ENCODE assay signal across 1 cellular context in genomic region chr7:104956753-104957450, GRCh38.
TF ChIP-seq lines count a peak whose summit lies in the region.

No MANE protein-coding gene starts in this region.

TF ChIP-seq in GM12878, 131 proteins besides CTCF, POLR2A, EP300 and RAD21 (continued from another document and continues in another):
- TF ChIP-seq, protein P1, sequence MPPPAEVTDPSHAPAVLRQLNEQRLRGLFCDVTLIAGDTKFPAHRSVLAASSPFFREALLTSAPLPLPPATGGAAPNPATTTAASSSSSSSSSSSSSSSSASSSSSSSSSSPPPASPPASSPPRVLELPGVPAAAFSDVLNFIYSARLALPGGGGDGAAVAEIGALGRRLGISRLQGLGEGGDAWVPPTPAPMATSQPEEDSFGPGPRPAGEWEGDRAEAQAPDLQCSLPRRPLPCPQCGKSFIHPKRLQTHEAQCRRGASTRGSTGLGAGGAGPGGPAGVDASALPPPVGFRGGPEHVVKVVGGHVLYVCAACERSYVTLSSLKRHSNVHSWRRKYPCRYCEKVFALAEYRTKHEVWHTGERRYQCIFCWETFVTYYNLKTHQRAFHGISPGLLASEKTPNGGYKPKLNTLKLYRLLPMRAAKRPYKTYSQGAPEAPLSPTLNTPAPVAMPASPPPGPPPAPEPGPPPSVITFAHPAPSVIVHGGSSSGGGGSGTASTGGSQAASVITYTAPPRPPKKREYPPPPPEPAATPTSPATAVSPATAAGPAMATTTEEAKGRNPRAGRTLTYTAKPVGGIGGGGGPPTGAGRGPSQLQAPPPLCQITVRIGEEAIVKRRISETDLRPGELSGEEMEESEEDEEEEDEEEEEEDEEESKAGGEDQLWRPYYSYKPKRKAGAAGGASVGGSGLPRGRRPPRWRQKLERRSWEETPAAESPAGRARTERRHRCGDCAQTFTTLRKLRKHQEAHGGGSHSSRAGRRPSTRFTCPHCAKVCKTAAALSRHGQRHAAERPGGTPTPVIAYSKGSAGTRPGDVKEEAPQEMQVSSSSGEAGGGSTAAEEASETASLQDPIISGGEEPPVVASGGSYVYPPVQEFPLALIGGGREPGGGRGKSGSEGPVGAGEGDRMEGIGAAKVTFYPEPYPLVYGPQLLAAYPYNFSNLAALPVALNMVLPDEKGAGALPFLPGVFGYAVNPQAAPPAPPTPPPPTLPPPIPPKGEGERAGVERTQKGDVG (CRISPR knock-in tag; IDR thresholded peaks at IDR 0.05): no peak
- TF ChIP-seq NFIC (IDR thresholded peaks at IDR 0.05; ENCODE audit: low read depth, low read length): peak; percentile 78; the same call in 1 of the 2 replicates
- TF ChIP-seq RBBP5 (conservative IDR thresholded peaks at IDR 0.05): no peak
- peak; percentile 19; the same call in 1 of the 2 replicates for TF ChIP-seq BACH1 (IDR thresholded peaks at IDR 0.05; ENCODE audit: borderline replicate concordance)
- no peak; the same call in 1 of the 2 replicates for TF ChIP-seq ASH2L (IDR thresholded peaks at IDR 0.05; ENCODE audit: borderline replicate concordance, low read depth)
- TF ChIP-seq CEBPZ (IDR thresholded peaks at IDR 0.05; ENCODE audit: low read depth, low read length): no peak
- peak; percentile 77; the same call in 1 of the 2 replicates for TF ChIP-seq EED (IDR thresholded peaks at IDR 0.05; ENCODE audit: low read depth)
- TF ChIP-seq ZBTB33 (IDR thresholded peaks at IDR 0.05): no peak
- peak; percentile 72 for TF ChIP-seq BCL11A (IDR thresholded peaks at IDR 0.05; ENCODE audit: low read depth, low read length)
- no peak for TF ChIP-seq PAX8 (IDR thresholded peaks at IDR 0.05)
- peak; percentile 62; the same call in 1 of the 2 replicates for TF ChIP-seq CREM (IDR thresholded peaks at IDR 0.05; ENCODE audit: low read depth)
- no peak for TF ChIP-seq CHD1 (IDR thresholded peaks at IDR 0.05; ENCODE audit: low read depth, low read length)
- TF ChIP-seq DPF2 (IDR thresholded peaks at IDR 0.05): peak; percentile 55
- TF ChIP-seq SRF (IDR thresholded peaks at IDR 0.05; ENCODE audit: low read depth in 2 of 2, low read length in 2 of 2): no peak
- no peak for TF ChIP-seq YY1 (IDR thresholded peaks at IDR 0.05; ENCODE audit: low read depth, low read length)
- TF ChIP-seq ZNF622 (IDR thresholded peaks at IDR 0.05): no peak
- TF ChIP-seq IKZF2 (IDR thresholded peaks at IDR 0.05): peak; percentile 94 to 95
- no peak for TF ChIP-seq REST (IDR thresholded peaks at IDR 0.05; ENCODE audit: low read depth, low read length)
- TF ChIP-seq ATF3 (IDR thresholded peaks at IDR 0.05; ENCODE audit: borderline replicate concordance, extremely low read depth, low read depth, low read length): no peak
- no peak for TF ChIP-seq NFXL1 (IDR thresholded peaks at IDR 0.05; ENCODE audit: borderline replicate concordance)
- TF ChIP-seq ZNF384 (IDR thresholded peaks at IDR 0.05; ENCODE audit: borderline replicate concordance, low read depth, low read length): no peak
- TF ChIP-seq CBX5 (IDR thresholded peaks at IDR 0.05; ENCODE audit: low read depth): 0 out of 2 replicates have a peak, but pooled peaks have one; percentile 37
- TF ChIP-seq, protein P2, sequence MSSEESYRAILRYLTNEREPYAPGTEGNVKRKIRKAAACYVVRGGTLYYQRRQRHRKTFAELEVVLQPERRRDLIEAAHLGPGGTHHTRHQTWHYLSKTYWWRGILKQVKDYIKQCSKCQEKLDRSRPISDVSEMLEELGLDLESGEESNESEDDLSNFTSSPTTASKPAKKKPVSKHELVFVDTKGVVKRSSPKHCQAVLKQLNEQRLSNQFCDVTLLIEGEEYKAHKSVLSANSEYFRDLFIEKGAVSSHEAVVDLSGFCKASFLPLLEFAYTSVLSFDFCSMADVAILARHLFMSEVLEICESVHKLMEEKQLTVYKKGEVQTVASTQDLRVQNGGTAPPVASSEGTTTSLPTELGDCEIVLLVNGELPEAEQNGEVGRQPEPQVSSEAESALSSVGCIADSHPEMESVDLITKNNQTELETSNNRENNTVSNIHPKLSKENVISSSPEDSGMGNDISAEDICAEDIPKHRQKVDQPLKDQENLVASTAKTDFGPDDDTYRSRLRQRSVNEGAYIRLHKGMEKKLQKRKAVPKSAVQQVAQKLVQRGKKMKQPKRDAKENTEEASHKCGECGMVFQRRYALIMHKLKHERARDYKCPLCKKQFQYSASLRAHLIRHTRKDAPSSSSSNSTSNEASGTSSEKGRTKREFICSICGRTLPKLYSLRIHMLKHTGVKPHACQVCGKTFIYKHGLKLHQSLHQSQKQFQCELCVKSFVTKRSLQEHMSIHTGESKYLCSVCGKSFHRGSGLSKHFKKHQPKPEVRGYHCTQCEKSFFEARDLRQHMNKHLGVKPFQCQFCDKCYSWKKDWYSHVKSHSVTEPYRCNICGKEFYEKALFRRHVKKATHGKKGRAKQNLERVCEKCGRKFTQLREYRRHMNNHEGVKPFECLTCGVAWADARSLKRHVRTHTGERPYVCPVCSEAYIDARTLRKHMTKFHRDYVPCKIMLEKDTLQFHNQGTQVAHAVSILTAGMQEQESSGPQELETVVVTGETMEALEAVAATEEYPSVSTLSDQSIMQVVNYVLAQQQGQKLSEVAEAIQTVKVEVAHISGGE (CRISPR knock-in tag; IDR thresholded peaks at IDR 0.05): no peak
- no peak for TF ChIP-seq LARP7 (IDR thresholded peaks at IDR 0.05)
- TF ChIP-seq, protein P3, sequence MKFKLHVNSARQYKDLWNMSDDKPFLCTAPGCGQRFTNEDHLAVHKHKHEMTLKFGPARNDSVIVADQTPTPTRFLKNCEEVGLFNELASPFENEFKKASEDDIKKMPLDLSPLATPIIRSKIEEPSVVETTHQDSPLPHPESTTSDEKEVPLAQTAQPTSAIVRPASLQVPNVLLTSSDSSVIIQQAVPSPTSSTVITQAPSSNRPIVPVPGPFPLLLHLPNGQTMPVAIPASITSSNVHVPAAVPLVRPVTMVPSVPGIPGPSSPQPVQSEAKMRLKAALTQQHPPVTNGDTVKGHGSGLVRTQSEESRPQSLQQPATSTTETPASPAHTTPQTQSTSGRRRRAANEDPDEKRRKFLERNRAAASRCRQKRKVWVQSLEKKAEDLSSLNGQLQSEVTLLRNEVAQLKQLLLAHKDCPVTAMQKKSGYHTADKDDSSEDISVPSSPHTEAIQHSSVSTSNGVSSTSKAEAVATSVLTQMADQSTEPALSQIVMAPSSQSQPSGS (IDR thresholded peaks at IDR 0.05; ENCODE audit: low read length): peak; percentile 85
- TF ChIP-seq SMARCA5 (IDR thresholded peaks at IDR 0.05): no peak
- no peak for TF ChIP-seq ZZZ3 (IDR thresholded peaks at IDR 0.05; ENCODE audit: control insufficient read depth, insufficient read length, low read depth)
- no peak for TF ChIP-seq HDAC6 (IDR thresholded peaks at IDR 0.05; ENCODE audit: unreplicated experiment)
- TF ChIP-seq MYC (IDR thresholded peaks at IDR 0.05; ENCODE audit: insufficient read depth, insufficient read length, insufficient replicate concordance, low read length, severe bottlenecking): no peak
- no peak for TF ChIP-seq YBX1 (IDR thresholded peaks at IDR 0.05)
- no peak for TF ChIP-seq SUPT20H (IDR thresholded peaks at IDR 0.05; ENCODE audit: borderline replicate concordance, control insufficient read depth, low read depth, low read length)
- peak; percentile 46; the same call in 1 of the 2 replicates for TF ChIP-seq NBN (IDR thresholded peaks at IDR 0.05)
- peak; percentile 17; the same call in 1 of the 2 replicates for TF ChIP-seq MLLT1 (IDR thresholded peaks at IDR 0.05)
- TF ChIP-seq PRDM15 (CRISPR knock-in tag; IDR thresholded peaks at IDR 0.05): no peak
- TF ChIP-seq FOXM1 (IDR thresholded peaks at IDR 0.05; ENCODE audit: low read depth, low read length): peak; percentile 93
